23 cellular contexts compared by ENCODE assay signal in genomic region chr1:156898971-156899657, GRCh38. TPM values are rescaled to one million over a fixed set of nuclear protein-coding genes. Genes with fewer than 3 reads are reported as not detected.
A peak's percentile ranks its signal among the peaks of the same experiment; 100 is the strongest.
DNase-seq lines count a peak whose midpoint lies in the region; FAIRE-seq and TF ChIP-seq lines count a peak whose summit lies in the region.
"Had no signal": no experiment of that assay in that cellular context is flagged by ENCODE, and none has a peak within 500 bp of the region (broad histone marks: within the 10 kb centered on the region; RNA-seq: fewer than 3 reads in every experiment).

No MANE protein-coding gene starts in this region.

- H3K4me2 ChIP-seq in OCI-LY3 (ENCODE audit: low read length): peak overlapping the region; percentile 65

- no peak for FAIRE-seq in kidney (lab: Jason Lieb, UNC)

- H2AFZ ChIP-seq in OCI-LY3 (ENCODE audit: low read depth, low read length): no peak overlapping the region
- H2AFZ ChIP-seq: GM23248 had no signal

- no peak for DNase-seq in adipocyte (ENCODE audit: low read depth)
- DNase-seq in kidney: peak; percentile 46
- no peak for DNase-seq in superior temporal gyrus (ENCODE audit: extremely low spot score)
- DNase-seq in stimulated activated CD4-positive, alpha-beta T cell treated with anti-CD3 and anti-CD28 coated beads, Interleukin-4, amount 100 ng/mL, for 4 hours: no peak
- DNase-seq in GM20000 (ENCODE audit: low spot score): no peak
- DNase-seq: activated gamma-delta T cell treated with Interleukin-2 at 50 U/mL for 16 hours; DND-41; esophagus squamous epithelium; NCI-H1417 treated with DMSO at 0.1 percent for 48 hours; NCI-H2171; occipital lobe; SHP77 treated with DMSO at 0.1 percent for 48 hours; stimulated activated CD4-positive, alpha-beta T cell treated with anti-CD3 and anti-CD28 coated beads, Interleukin-1b, Interleukin-23, amount 100 ng/mL, for 48 hours; stimulated activated naive CD4-positive, alpha-beta T cell; T-helper 2 cell; trophoblast cell; WERI-Rb-1 had no signal

- H3K27ac ChIP-seq in OCI-LY3 (ENCODE audit: low read length) (no peak overlapping the region), kidney (ENCODE audit: low read depth in 2 of 2, low read length in 2 of 2) (no peak overlapping the region), skeletal muscle tissue (ENCODE audit: low read depth, low read length) (peak overlapping the region; percentile 0)
- H3K27ac ChIP-seq: cardiac muscle cell, GM23248, WERI-Rb-1 had no signal

- H3K4me3 ChIP-seq in OCI-LY3 (ENCODE audit: low read length) (no peak overlapping the region), adipocyte (ENCODE audit: low read length) (no peak overlapping the region), kidney (ENCODE audit: low read length in 2 of 2) (no peak overlapping the region), skeletal muscle tissue (ENCODE audit: low read length in 3 of 3) (no peak overlapping the region)
- H3K4me3 ChIP-seq: cardiac muscle cell, GM23248, lung had no signal

- H3K4me1 ChIP-seq in OCI-LY3 (ENCODE audit: low read length): peaks cover 17% of the 10 kb centered on the region
- peaks cover 75% of the 10 kb centered on the region for H3K4me1 ChIP-seq in adipocyte (ENCODE audit: control insufficient read depth, insufficient read depth, low read length)
- H3K4me1 ChIP-seq in kidney (ENCODE audit: control insufficient read depth in 1 of 2, insufficient read depth in 1 of 2, low read depth in 1 of 2, low read length in 2 of 2): peaks cover 0 to 38% of the 10 kb centered on the region in 2 donors
- H3K4me1 ChIP-seq in skeletal muscle tissue (ENCODE audit: control insufficient read depth in 3 of 3, insufficient read depth in 3 of 3, low read length in 3 of 3): peaks cover 31 to 75% (median 75%) of the 10 kb centered on the region in 3 donors

- H3K79me2 ChIP-seq in OCI-LY3 (ENCODE audit: low read length): no peaks in the 10 kb centered on the region

- H3K36me3 ChIP-seq in OCI-LY3 (replicated peaks; ENCODE audit: low read depth, low read length) (no peaks in the 10 kb centered on the region), adipocyte (ENCODE audit: control insufficient read depth, insufficient read depth, low read length, severe bottlenecking) (no peaks in the 10 kb centered on the region), kidney (ENCODE audit: control insufficient read depth in 1 of 2, insufficient read depth in 2 of 2, low read length in 2 of 2) (no peaks in the 10 kb centered on the region), skeletal muscle tissue (ENCODE audit: control insufficient read depth in 3 of 3, insufficient read depth in 3 of 3, low read length in 3 of 3) (no peaks in the 10 kb centered on the region)
- H3K36me3 ChIP-seq: cardiac muscle cell, esophagus squamous epithelium, WERI-Rb-1 had no signal

- H3K27me3 ChIP-seq in OCI-LY3 (ENCODE audit: low read depth, low read length) (peaks cover 21% of the 10 kb centered on the region), adipocyte (replicated peaks; ENCODE audit: control insufficient read depth, insufficient read depth, low read length) (no peaks in the 10 kb centered on the region), skeletal muscle tissue (ENCODE audit: control insufficient read depth in 3 of 3, insufficient read depth in 3 of 3, low read length in 3 of 3) (peaks cover 6 to 11% (median 10%) of the 10 kb centered on the region in 3 donors)
- H3K27me3 ChIP-seq: cardiac muscle cell had no signal

- no peaks in the 10 kb centered on the region for H3K9me3 ChIP-seq in OCI-LY3 (ENCODE audit: insufficient read depth, low read length)
- H3K9me3 ChIP-seq in adipocyte (ENCODE audit: control insufficient read depth, low read length): no peaks in the 10 kb centered on the region
- no peaks in the 10 kb centered on the region for H3K9me3 ChIP-seq in kidney (ENCODE audit: control insufficient read depth in 1 of 2, low read length in 2 of 2)
- H3K9me3 ChIP-seq in skeletal muscle tissue (ENCODE audit: control insufficient read depth in 3 of 3, low read length in 3 of 3): no peaks in the 10 kb centered on the region
- H3K9me3 ChIP-seq: esophagus squamous epithelium had no signal

- H3K9ac ChIP-seq in OCI-LY3 (ENCODE audit: low read length) (no peak overlapping the region), adipocyte (ENCODE audit: low read length) (peak overlapping the region; percentile 40), kidney (ENCODE audit: low read length in 2 of 2) (no peak overlapping the region), skeletal muscle tissue (ENCODE audit: low read depth in 1 of 3, low read length in 3 of 3) (no peak overlapping the region)
- H3K9ac ChIP-seq: GM23248 had no signal

- TF ChIP-seq CTCF in OCI-LY3 (IDR thresholded peaks at IDR 0.05; ENCODE audit: low read depth, low read length): no peak
- TF ChIP-seq CTCF in kidney (IDR thresholded peaks at IDR 0.05; ENCODE audit: borderline replicate concordance, extremely low read depth, insufficient read depth): no peak
- TF ChIP-seq CTCF in GM20000 (IDR thresholded peaks at IDR 0.05; ENCODE audit: extremely low read depth, missing control alignments): no peak

- intact Hi-C loops in kidney (cut with DNase I): no loop called here

- H4K20me1 ChIP-seq in OCI-LY3 (ENCODE audit: insufficient read depth, low read length): no peaks in the 10 kb centered on the region

RNA-seq across cellular contexts. Expression of gene PEAR1, which starts 5.6 kb away (rescaled TPM):
- total RNA-seq in kidney (17.2 TPM), skeletal muscle tissue (4.7 TPM)
- 4.5 TPM for polyA plus RNA-seq in kidney (ENCODE audit: insufficient read depth, low read depth, low replicate concordance)

RNA-seq across cellular contexts. Expression of gene LRRC71, which starts 21.3 kb away (rescaled TPM):
- total RNA-seq in kidney (0.50 TPM), skeletal muscle tissue (not detected)
- 0.19 TPM for polyA plus RNA-seq in kidney (ENCODE audit: insufficient read depth, low read depth, low replicate concordance)
- total RNA-seq: esophagus squamous epithelium had no signal
- polyA plus RNA-seq: GM23248 had no signal

RNA-seq across cellular contexts. Expression of gene NTRK1, which starts 38.4 kb away (rescaled TPM):
- total RNA-seq in kidney (1.0 TPM), skeletal muscle tissue (0.52 TPM)
- polyA plus RNA-seq in kidney (ENCODE audit: insufficient read depth, low read depth, low replicate concordance): 1.3 TPM
- total RNA-seq: occipital lobe had no signal

RNA-seq across cellular contexts. Expression of gene INSRR, which starts 40.2 kb away (rescaled TPM):
- total RNA-seq in kidney (0.35 TPM), skeletal muscle tissue (0.52 TPM)
- polyA plus RNA-seq in kidney (ENCODE audit: insufficient read depth, low read depth, low replicate concordance): 2.4 TPM
- total RNA-seq: esophagus squamous epithelium, glomerular endothelial cell, GM23248, lung had no signal
- polyA plus RNA-seq: lung had no signal
